8 cellular contexts compared by ENCODE assay signal in genomic region chr7:39566056-39566921, GRCh38. TPM values are rescaled to one million over a fixed set of nuclear protein-coding genes. Genes with fewer than 3 reads are reported as not detected.
DNase-seq lines count a peak whose midpoint lies in the region; ATAC-seq and TF ChIP-seq lines count a peak whose summit lies in the region.

YAE1 (plus strand) TSS chr7:39566404; CDS start chr7:39566419, 15 bp downstream.

- no peaks in the 10 kb centered on the region for H3K9me3 ChIP-seq in thoracic aorta

- H3K36me3 ChIP-seq in thoracic aorta, result no peaks in the 10 kb centered on the region

- no peaks in the 10 kb centered on the region for H3K27me3 ChIP-seq in thoracic aorta (replicated peaks; ENCODE audit: insufficient read depth)

- TF ChIP-seq CTCF in GM10266 (IDR thresholded peaks at IDR 0.05; ENCODE audit: control insufficient read depth, insufficient read depth, low read depth, missing control alignments) (no peak), glutamatergic neuron (IDR thresholded peaks at IDR 0.05; ENCODE audit: partially characterized antibody, unreplicated experiment) (no peak), osteocyte (IDR thresholded peaks at IDR 0.05) (no peak), thoracic aorta (IDR thresholded peaks at IDR 0.05) (no peak)

- H3K36me3 Mint-ChIP-seq in activated naive CD8-positive, alpha-beta T cell, result no peaks in the 10 kb centered on the region
- no peaks in the 10 kb centered on the region for H3K36me3 Mint-ChIP-seq in glutamatergic neuron (ENCODE audit: unreplicated experiment)
- H3K36me3 Mint-ChIP-seq in osteocyte (ENCODE audit: unreplicated experiment), result peaks cover 3% of the 10 kb centered on the region

- peak within 1 kb of the TSS; percentile 94 for H3K4me3 ChIP-seq in thoracic aorta

- no peaks in the 10 kb centered on the region for H3K9me3 Mint-ChIP-seq in activated naive CD8-positive, alpha-beta T cell (ENCODE audit: low read depth)
- H3K9me3 Mint-ChIP-seq in glutamatergic neuron (ENCODE audit: unreplicated experiment), result peaks cover 2% of the 10 kb centered on the region
- H3K9me3 Mint-ChIP-seq in osteocyte (ENCODE audit: unreplicated experiment), result no peaks in the 10 kb centered on the region

- peak within 1 kb of the TSS; percentile 100 for H3K4me3 Mint-ChIP-seq in activated naive CD8-positive, alpha-beta T cell
- H3K4me3 Mint-ChIP-seq in glutamatergic neuron (ENCODE audit: unreplicated experiment) (peak within 1 kb of the TSS; percentile 100), osteocyte (ENCODE audit: unreplicated experiment) (peak within 1 kb of the TSS; percentile 97)

- peak; percentile 99 for ATAC-seq in HG02588 (IDR thresholded peaks at IDR 0.05; ENCODE audit: unreplicated experiment)
- ATAC-seq in thoracic aorta (ENCODE audit: insufficient number of reproducible peaks, low FRiP score, low read depth), result peak; percentile 79

- peak within 1 kb of the TSS; percentile 24 to 60 for H3K27ac ChIP-seq in thoracic aorta

- peak within 1 kb of the TSS; percentile 99 for H3K27ac Mint-ChIP-seq in activated naive CD8-positive, alpha-beta T cell
- H3K27ac Mint-ChIP-seq in glutamatergic neuron (ENCODE audit: unreplicated experiment), result peak within 1 kb of the TSS; percentile 100
- H3K27ac Mint-ChIP-seq in osteocyte (ENCODE audit: unreplicated experiment), result peak within 1 kb of the TSS; percentile 95

- DNase-seq in GM10266 (ENCODE audit: extremely low spot score), result peak; percentile 90
- DNase-seq in NCI-H1048 (lab: John Stamatoyannopoulos, UW), result peak; percentile 21
- peak; percentile 56 for DNase-seq in SKM-1 treated with dmso at 0.1 percent for 144 hours (lab: John Stamatoyannopoulos, UW; ENCODE audit: unreplicated experiment)
- DNase-seq in glutamatergic neuron, result peak; percentile 93
- DNase-seq in osteocyte (ENCODE audit: extremely low spot score, unreplicated experiment), result peak; percentile 90
- peak; percentile 43 for DNase-seq in thoracic aorta (ENCODE audit: low spot score)

- peaks cover 10 to 18% of the 10 kb centered on the region in 2 donors for H3K4me1 ChIP-seq in thoracic aorta (ENCODE audit: control insufficient read depth in 1 of 2, low read depth in 2 of 2)

- peaks cover 37% of the 10 kb centered on the region for H3K4me1 Mint-ChIP-seq in activated naive CD8-positive, alpha-beta T cell (ENCODE audit: low read depth)
- H3K4me1 Mint-ChIP-seq in glutamatergic neuron (ENCODE audit: low read depth, unreplicated experiment) (peaks cover 9% of the 10 kb centered on the region), osteocyte (ENCODE audit: unreplicated experiment) (peaks cover 23% of the 10 kb centered on the region)

- no peaks in the 10 kb centered on the region for H3K27me3 Mint-ChIP-seq in activated naive CD8-positive, alpha-beta T cell
- H3K27me3 Mint-ChIP-seq in glutamatergic neuron (ENCODE audit: unreplicated experiment), result peaks cover 2% of the 10 kb centered on the region
- H3K27me3 Mint-ChIP-seq in osteocyte (ENCODE audit: unreplicated experiment), result peaks cover under 1% of the 10 kb centered on the region

RNA-seq across cellular contexts. Expression of gene YAE1, which starts in this region (rescaled TPM):
- total RNA-seq in glutamatergic neuron (ENCODE audit: unreplicated experiment) (43.6 TPM), osteocyte (19.1 and 19.3 TPM in 2 replicates), thoracic aorta (10 to 100 TPM; 11.9 to 19.9 TPM)

Comparison
In these comparisons a context has a peak if more than half of its experiments do, and no peak if none do; other contexts are left out.
1. Peak in every context shown above with its lines: DNase-seq, ATAC-seq, H3K4me3 ChIP-seq and H3K27ac ChIP-seq.
2. DNase-seq: peak in every context shown above with its lines; median percentile 93 in glutamatergic neuron; 90 in GM10266; 90 in osteocyte; 56 in SKM-1 treated with dmso at 0.1 percent for 144 hours; 43 in thoracic aorta; 21 in NCI-H1048.